Comparison of ENCODE assay signal across 2 cellular contexts in genomic region chr2:148909114-148909513, GRCh38.
TF ChIP-seq lines count a peak whose summit lies in the region.

No MANE protein-coding gene starts in this region.

TF ChIP-seq in HepG2, 621 proteins besides CTCF, POLR2A, EP300 and RAD21 (continued from another document):
- TF ChIP-seq, protein P1, sequence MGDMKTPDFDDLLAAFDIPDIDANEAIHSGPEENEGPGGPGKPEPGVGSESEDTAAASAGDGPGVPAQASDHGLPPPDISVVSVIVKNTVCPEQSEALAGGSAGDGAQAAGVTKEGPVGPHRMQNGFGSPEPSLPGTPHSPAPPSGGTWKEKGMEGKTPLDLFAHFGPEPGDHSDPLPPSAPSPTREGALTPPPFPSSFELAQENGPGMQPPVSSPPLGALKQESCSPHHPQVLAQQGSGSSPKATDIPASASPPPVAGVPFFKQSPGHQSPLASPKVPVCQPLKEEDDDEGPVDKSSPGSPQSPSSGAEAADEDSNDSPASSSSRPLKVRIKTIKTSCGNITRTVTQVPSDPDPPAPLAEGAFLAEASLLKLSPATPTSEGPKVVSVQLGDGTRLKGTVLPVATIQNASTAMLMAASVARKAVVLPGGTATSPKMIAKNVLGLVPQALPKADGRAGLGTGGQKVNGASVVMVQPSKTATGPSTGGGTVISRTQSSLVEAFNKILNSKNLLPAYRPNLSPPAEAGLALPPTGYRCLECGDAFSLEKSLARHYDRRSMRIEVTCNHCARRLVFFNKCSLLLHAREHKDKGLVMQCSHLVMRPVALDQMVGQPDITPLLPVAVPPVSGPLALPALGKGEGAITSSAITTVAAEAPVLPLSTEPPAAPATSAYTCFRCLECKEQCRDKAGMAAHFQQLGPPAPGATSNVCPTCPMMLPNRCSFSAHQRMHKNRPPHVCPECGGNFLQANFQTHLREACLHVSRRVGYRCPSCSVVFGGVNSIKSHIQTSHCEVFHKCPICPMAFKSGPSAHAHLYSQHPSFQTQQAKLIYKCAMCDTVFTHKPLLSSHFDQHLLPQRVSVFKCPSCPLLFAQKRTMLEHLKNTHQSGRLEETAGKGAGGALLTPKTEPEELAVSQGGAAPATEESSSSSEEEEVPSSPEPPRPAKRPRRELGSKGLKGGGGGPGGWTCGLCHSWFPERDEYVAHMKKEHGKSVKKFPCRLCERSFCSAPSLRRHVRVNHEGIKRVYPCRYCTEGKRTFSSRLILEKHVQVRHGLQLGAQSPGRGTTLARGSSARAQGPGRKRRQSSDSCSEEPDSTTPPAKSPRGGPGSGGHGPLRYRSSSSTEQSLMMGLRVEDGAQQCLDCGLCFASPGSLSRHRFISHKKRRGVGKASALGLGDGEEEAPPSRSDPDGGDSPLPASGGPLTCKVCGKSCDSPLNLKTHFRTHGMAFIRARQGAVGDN (CRISPR knock-in tag; IDR thresholded peaks at IDR 0.05) = peak; percentile 38; the same call in 1 of the 2 replicates

TF ChIP-seq in SK-N-SH treated with all-trans-retinoic acid at 6 μM for 48 hours, 23 proteins besides CTCF, POLR2A, EP300 and RAD21 (continued from another document):
- TF ChIP-seq, protein P2, sequence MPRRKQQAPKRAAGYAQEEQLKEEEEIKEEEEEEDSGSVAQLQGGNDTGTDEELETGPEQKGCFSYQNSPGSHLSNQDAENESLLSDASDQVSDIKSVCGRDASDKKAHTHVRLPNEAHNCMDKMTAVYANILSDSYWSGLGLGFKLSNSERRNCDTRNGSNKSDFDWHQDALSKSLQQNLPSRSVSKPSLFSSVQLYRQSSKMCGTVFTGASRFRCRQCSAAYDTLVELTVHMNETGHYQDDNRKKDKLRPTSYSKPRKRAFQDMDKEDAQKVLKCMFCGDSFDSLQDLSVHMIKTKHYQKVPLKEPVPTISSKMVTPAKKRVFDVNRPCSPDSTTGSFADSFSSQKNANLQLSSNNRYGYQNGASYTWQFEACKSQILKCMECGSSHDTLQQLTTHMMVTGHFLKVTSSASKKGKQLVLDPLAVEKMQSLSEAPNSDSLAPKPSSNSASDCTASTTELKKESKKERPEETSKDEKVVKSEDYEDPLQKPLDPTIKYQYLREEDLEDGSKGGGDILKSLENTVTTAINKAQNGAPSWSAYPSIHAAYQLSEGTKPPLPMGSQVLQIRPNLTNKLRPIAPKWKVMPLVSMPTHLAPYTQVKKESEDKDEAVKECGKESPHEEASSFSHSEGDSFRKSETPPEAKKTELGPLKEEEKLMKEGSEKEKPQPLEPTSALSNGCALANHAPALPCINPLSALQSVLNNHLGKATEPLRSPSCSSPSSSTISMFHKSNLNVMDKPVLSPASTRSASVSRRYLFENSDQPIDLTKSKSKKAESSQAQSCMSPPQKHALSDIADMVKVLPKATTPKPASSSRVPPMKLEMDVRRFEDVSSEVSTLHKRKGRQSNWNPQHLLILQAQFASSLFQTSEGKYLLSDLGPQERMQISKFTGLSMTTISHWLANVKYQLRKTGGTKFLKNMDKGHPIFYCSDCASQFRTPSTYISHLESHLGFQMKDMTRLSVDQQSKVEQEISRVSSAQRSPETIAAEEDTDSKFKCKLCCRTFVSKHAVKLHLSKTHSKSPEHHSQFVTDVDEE (CRISPR knock-in tag; IDR thresholded peaks at IDR 0.05) = no peak
- TF ChIP-seq ZNF565 (CRISPR knock-in tag; conservative IDR thresholded peaks at IDR 0.05; ENCODE audit: low read depth) = no peak
